ENCODE assay signal across 2 cellular contexts in genomic region chr16:3673676-3674377, GRCh38.
A peak's percentile ranks its signal among the peaks of the same experiment; 100 is the strongest.
TF ChIP-seq lines count a peak whose summit lies in the region.

No MANE protein-coding gene starts in this region.

TF ChIP-seq in K562, 482 proteins besides CTCF, POLR2A, EP300 and RAD21:
- peak; percentile 77 for TF ChIP-seq ZNF121 (CRISPR knock-in tag; conservative IDR thresholded peaks at IDR 0.05)
- TF ChIP-seq BRD4 (IDR thresholded peaks at IDR 0.05) = no peak
- no peak for TF ChIP-seq MEF2A (IDR thresholded peaks at IDR 0.05; ENCODE audit: control insufficient read depth, low read depth, low read length)

TF ChIP-seq in neural cell, 6 proteins besides CTCF, POLR2A, EP300 and RAD21:
- TF ChIP-seq SMC3 (conservative IDR thresholded peaks at IDR 0.05; ENCODE audit: poor library complexity) = no peak
- TF ChIP-seq MXI1 (conservative IDR thresholded peaks at IDR 0.05; ENCODE audit: poor library complexity, severe bottlenecking) = no peak
- peak; percentile 0 for TF ChIP-seq POLR2AphosphoS5 (IDR thresholded peaks at IDR 0.05)
